14 cellular contexts compared by ENCODE assay signal in genomic region chr3:137988982-137989381, GRCh38. TPM values are rescaled to one million over a fixed set of nuclear protein-coding genes. Genes with fewer than 3 reads are reported as not detected.
DNase-seq lines count a peak whose midpoint lies in the region; ATAC-seq and TF ChIP-seq lines count a peak whose summit lies in the region.
"Had no signal": no experiment of that assay in that cellular context is flagged by ENCODE, and none has a peak within 500 bp of the region (broad histone marks: within the 10 kb centered on the region; RNA-seq: fewer than 3 reads in every experiment).

No MANE protein-coding gene starts in this region.

- peaks cover 17% of the 10 kb centered on the region for H3K4me1 ChIP-seq in Caco-2
- H3K4me1 ChIP-seq in CD8-positive, alpha-beta memory T cell (ENCODE audit: insufficient read depth, low read length): no peaks in the 10 kb centered on the region

- no peaks in the 10 kb centered on the region for H3K27me3 Mint-ChIP-seq in Caco-2 (ENCODE audit: insufficient read depth, unreplicated experiment)
- H3K27me3 Mint-ChIP-seq in CD8-positive, alpha-beta memory T cell: no peaks in the 10 kb centered on the region

- peak overlapping the region; percentile 42 for H3K27ac Mint-ChIP-seq in Caco-2 (ENCODE audit: unreplicated experiment)
- no peak overlapping the region for H3K27ac Mint-ChIP-seq in CD8-positive, alpha-beta memory T cell

- no TSS peak for BruUV-seq in Caco-2 (replicated peaks; lab: Mats Ljungman, UMichigan)

- no peak overlapping the region for H3K4me3 ChIP-seq in Caco-2 (ENCODE audit: low read depth, low read length)
- no peak overlapping the region for H3K4me3 ChIP-seq in CD8-positive, alpha-beta memory T cell (ENCODE audit: low read length)
- H3K4me3 ChIP-seq: ovary had no signal

- no peaks in the 10 kb centered on the region for H3K36me3 ChIP-seq in Caco-2 (ENCODE audit: control insufficient read depth, insufficient read depth, low read length)
- H3K36me3 ChIP-seq in CD8-positive, alpha-beta memory T cell (ENCODE audit: insufficient read depth, low read length): no peaks in the 10 kb centered on the region
- H3K36me3 ChIP-seq: ovary had no signal

- H3K9me3 ChIP-seq in Caco-2: no peaks in the 10 kb centered on the region; the same call in 1 of the 2 replicates
- no peaks in the 10 kb centered on the region for H3K9me3 ChIP-seq in CD8-positive, alpha-beta memory T cell (ENCODE audit: low read length)
- H3K9me3 ChIP-seq: ovary had no signal

- DNase-seq in Caco-2 (no peak), T-helper 9 cell (no peak), kidney glomerular epithelial cell (lab: John Stamatoyannopoulos, UW) (no peak), LoVo (ENCODE audit: low spot score) (no peak)
- DNase-seq in CD8-positive, alpha-beta memory T cell: no peak
- DNase-seq: activated CD4-positive, alpha-beta T cell treated with anti-CD3 and anti-CD28 coated beads for 48 hours; NCI-H187 treated with DMSO at 0.1 percent for 48 hours; ovary; SHP77 had no signal

- no peak overlapping the region for H3K4me3 Mint-ChIP-seq in Caco-2 (ENCODE audit: unreplicated experiment)
- H3K4me3 Mint-ChIP-seq in CD8-positive, alpha-beta memory T cell: no peak overlapping the region

- no peak for TF ChIP-seq CTCF in Caco-2 (IDR thresholded peaks at IDR 0.05; ENCODE audit: insufficient read depth in 1 of 2, low read depth in 1 of 2, low read length in 1 of 2, severe bottlenecking in 1 of 2, unreplicated experiment in 1 of 2)

- CTCF ChIA-PET in Caco-2 (lab: Charles Lee): no interaction called here
- CTCF ChIA-PET in CD8-positive, alpha-beta memory T cell (lab: Charles Lee): no interaction called here

- intact Hi-C loops in Caco-2 (cut with micrococcal nuclease; ENCODE audit: unreplicated experiment): loop anchor here (2.0 to 5.0 kb wide), 2 partner anchors 18 to 48 kb away; no protein-coding TSS in a partner anchor

- no peaks in the 10 kb centered on the region for H3K27me3 ChIP-seq in Caco-2 (replicated peaks; ENCODE audit: control insufficient read depth, insufficient read depth, low read length)
- no peaks in the 10 kb centered on the region for H3K27me3 ChIP-seq in CD8-positive, alpha-beta memory T cell (ENCODE audit: insufficient read depth, low read length, poor library complexity, severe bottlenecking)
- H3K27me3 ChIP-seq: ovary had no signal

- POLR2A ChIA-PET in Caco-2 (lab: Charles Lee): no interaction called here
- POLR2A ChIA-PET in CD8-positive, alpha-beta memory T cell (lab: Charles Lee): no interaction called here

- peaks cover 2% of the 10 kb centered on the region for H3K9me3 Mint-ChIP-seq in Caco-2 (ENCODE audit: unreplicated experiment)
- H3K9me3 Mint-ChIP-seq in CD8-positive, alpha-beta memory T cell: peaks cover 0 to 5% (median under 1%) of the 10 kb centered on the region in 5 donors

- no peaks in the 10 kb centered on the region for H3K36me3 Mint-ChIP-seq in Caco-2 (ENCODE audit: insufficient read depth, unreplicated experiment)
- H3K36me3 Mint-ChIP-seq in CD8-positive, alpha-beta memory T cell: no peaks in the 10 kb centered on the region

- ATAC-seq in GM19035 (IDR thresholded peaks at IDR 0.05; ENCODE audit: unreplicated experiment) (peak; percentile 69), HG02610 (IDR thresholded peaks at IDR 0.05; ENCODE audit: unreplicated experiment) (peak; percentile 82), HG03439 (IDR thresholded peaks at IDR 0.05; ENCODE audit: unreplicated experiment) (peak; percentile 83)

- peaks cover 14% of the 10 kb centered on the region for H3K4me1 Mint-ChIP-seq in Caco-2 (ENCODE audit: low read depth, unreplicated experiment)
- H3K4me1 Mint-ChIP-seq in CD8-positive, alpha-beta memory T cell: peaks cover 0 to 3% (median 0%) of the 10 kb centered on the region in 3 donors

- H3K27ac ChIP-seq in CD8-positive, alpha-beta memory T cell (ENCODE audit: low read depth, low read length): no peak overlapping the region
- H3K27ac ChIP-seq: epithelial cell of prostate, ovary had no signal

RNA-seq across cellular contexts. Expression of gene CLDN18, which starts 21.0 kb away (rescaled TPM):
- not detected in 2 replicates for total RNA-seq in Caco-2 (2022)
- not detected for total RNA-seq in CD8-positive, alpha-beta memory T cell
- polyA plus RNA-seq in CD8-positive, alpha-beta memory T cell: not detected
- total RNA-seq: HT1080 had no signal
